ENCODE assay signal across 1 cellular context in the genomic region with DNA sequence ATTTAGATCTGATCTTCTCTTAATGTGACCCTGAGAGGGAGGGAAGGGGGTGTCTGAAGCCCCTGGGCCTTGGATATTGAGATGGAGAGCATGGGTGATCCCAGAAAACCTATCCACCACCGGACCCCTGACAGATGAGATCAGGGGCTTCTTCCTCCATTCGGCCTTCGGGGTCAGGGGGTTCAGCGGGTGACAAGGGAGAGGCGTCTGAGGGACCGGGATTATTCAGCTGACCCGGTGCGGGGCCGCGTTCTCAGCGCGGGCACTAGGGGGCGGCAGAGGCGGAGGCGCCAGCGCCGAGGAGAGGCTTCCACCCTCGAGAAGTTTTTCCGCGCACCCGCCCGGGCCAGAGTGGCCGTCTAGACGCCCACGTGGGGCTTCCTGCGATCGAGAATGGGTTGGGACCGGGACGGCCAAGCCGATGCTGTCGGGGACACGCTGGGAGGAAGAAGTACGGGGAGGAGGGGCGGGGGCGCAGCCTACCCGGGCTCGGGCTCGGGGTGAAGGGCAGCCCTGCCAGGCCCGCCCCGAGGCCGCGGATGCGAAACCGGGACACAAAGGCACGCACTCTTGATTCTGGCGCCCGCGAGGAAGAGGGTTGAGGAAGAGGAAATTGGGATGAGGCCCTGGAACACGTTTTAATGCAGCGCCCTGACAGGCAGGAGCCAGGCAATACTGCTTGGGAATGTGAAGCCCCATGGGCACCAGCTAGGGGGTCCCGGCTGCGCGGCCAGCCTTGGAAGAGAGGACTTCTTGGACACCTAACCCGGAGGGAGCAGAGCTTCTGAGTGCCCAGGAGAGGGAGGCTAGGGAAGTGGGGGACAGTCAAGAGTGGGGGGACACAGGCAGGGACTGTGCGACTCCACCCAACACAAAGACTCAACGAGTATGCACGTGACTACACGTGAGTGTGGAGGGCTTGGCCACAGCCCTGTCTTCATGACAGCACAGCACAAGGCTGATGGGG.
TF ChIP-seq lines count a peak whose summit lies in the region.

No MANE protein-coding gene starts in this region.

TF ChIP-seq in HEK293, 187 proteins besides CTCF, POLR2A, EP300 and RAD21 (continued from another document and continues in another):
- TF ChIP-seq, protein P1, sequence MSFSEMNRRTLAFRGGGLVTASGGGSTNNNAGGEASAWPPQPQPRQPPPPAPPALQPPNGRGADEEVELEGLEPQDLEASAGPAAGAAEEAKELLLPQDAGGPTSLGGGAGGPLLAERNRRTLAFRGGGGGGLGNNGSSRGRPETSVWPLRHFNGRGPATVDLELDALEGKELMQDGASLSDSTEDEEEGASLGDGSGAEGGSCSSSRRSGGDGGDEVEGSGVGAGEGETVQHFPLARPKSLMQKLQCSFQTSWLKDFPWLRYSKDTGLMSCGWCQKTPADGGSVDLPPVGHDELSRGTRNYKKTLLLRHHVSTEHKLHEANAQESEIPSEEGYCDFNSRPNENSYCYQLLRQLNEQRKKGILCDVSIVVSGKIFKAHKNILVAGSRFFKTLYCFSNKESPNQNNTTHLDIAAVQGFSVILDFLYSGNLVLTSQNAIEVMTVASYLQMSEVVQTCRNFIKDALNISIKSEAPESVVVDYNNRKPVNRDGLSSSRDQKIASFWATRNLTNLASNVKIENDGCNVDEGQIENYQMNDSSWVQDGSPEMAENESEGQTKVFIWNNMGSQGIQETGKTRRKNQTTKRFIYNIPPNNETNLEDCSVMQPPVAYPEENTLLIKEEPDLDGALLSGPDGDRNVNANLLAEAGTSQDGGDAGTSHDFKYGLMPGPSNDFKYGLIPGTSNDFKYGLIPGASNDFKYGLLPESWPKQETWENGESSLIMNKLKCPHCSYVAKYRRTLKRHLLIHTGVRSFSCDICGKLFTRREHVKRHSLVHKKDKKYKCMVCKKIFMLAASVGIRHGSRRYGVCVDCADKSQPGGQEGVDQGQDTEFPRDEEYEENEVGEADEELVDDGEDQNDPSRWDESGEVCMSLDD (tag by site-specific recombination; IDR thresholded peaks at IDR 0.05), result peak; percentile 72
- 0 out of 2 replicates have a peak, but pooled peaks have one; percentile 29 for TF ChIP-seq ZSCAN30 (tag by site-specific recombination; IDR thresholded peaks at IDR 0.05)
- TF ChIP-seq, protein P2, sequence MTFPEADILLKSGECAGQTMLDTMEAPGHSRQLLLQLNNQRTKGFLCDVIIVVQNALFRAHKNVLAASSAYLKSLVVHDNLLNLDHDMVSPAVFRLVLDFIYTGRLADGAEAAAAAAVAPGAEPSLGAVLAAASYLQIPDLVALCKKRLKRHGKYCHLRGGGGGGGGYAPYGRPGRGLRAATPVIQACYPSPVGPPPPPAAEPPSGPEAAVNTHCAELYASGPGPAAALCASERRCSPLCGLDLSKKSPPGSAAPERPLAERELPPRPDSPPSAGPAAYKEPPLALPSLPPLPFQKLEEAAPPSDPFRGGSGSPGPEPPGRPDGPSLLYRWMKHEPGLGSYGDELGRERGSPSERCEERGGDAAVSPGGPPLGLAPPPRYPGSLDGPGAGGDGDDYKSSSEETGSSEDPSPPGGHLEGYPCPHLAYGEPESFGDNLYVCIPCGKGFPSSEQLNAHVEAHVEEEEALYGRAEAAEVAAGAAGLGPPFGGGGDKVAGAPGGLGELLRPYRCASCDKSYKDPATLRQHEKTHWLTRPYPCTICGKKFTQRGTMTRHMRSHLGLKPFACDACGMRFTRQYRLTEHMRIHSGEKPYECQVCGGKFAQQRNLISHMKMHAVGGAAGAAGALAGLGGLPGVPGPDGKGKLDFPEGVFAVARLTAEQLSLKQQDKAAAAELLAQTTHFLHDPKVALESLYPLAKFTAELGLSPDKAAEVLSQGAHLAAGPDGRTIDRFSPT (tag by site-specific recombination; IDR thresholded peaks at IDR 0.05), result peak; percentile 60; the same call in 1 of the 2 replicates
- TF ChIP-seq ZNF274 (IDR thresholded peaks at IDR 0.05; ENCODE audit: low read length), result no peak
- no peak for TF ChIP-seq ZNF274 (tag by site-specific recombination; IDR thresholded peaks at IDR 0.05; ENCODE audit: borderline replicate concordance)
- TF ChIP-seq WT1 (tag by site-specific recombination; IDR thresholded peaks at IDR 0.05), result peak; percentile 28
- no peak for TF ChIP-seq TCF7L2 (IDR thresholded peaks at IDR 0.05; ENCODE audit: borderline replicate concordance, low read depth, low read length)
- TF ChIP-seq KLF8 (tag by site-specific recombination; IDR thresholded peaks at IDR 0.05), result peak; percentile 51; the same call in 1 of the 2 replicates
- peak; percentile 49 for TF ChIP-seq ZNF654 (tag by site-specific recombination; IDR thresholded peaks at IDR 0.05; ENCODE audit: low read depth)
- TF ChIP-seq, protein P3, sequence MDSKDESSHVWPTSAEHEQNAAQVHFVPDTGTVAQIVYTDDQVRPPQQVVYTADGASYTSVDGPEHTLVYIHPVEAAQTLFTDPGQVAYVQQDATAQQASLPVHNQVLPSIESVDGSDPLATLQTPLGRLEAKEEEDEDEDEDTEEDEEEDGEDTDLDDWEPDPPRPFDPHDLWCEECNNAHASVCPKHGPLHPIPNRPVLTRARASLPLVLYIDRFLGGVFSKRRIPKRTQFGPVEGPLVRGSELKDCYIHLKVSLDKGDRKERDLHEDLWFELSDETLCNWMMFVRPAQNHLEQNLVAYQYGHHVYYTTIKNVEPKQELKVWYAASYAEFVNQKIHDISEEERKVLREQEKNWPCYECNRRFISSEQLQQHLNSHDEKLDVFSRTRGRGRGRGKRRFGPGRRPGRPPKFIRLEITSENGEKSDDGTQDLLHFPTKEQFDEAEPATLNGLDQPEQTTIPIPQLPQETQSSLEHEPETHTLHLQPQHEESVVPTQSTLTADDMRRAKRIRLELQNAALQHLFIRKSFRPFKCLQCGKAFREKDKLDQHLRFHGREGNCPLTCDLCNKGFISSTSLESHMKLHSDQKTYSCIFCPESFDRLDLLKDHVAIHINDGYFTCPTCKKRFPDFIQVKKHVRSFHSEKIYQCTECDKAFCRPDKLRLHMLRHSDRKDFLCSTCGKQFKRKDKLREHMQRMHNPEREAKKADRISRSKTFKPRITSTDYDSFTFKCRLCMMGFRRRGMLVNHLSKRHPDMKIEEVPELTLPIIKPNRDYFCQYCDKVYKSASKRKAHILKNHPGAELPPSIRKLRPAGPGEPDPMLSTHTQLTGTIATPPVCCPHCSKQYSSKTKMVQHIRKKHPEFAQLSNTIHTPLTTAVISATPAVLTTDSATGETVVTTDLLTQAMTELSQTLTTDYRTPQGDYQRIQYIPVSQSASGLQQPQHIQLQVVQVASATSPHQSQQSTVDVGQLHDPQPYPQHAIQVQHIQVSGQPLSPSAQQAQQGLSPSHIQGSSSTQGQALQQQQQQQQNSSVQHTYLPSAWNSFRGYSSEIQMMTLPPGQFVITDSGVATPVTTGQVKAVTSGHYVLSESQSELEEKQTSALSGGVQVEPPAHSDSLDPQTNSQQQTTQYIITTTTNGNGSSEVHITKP (tag by site-specific recombination; IDR thresholded peaks at IDR 0.05), result peak; percentile 61
- TF ChIP-seq ZXDB (tag by site-specific recombination; IDR thresholded peaks at IDR 0.05), result peak; percentile 74
- TF ChIP-seq, protein P4, sequence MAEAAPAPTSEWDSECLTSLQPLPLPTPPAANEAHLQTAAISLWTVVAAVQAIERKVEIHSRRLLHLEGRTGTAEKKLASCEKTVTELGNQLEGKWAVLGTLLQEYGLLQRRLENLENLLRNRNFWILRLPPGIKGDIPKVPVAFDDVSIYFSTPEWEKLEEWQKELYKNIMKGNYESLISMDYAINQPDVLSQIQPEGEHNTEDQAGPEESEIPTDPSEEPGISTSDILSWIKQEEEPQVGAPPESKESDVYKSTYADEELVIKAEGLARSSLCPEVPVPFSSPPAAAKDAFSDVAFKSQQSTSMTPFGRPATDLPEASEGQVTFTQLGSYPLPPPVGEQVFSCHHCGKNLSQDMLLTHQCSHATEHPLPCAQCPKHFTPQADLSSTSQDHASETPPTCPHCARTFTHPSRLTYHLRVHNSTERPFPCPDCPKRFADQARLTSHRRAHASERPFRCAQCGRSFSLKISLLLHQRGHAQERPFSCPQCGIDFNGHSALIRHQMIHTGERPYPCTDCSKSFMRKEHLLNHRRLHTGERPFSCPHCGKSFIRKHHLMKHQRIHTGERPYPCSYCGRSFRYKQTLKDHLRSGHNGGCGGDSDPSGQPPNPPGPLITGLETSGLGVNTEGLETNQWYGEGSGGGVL (tag by site-specific recombination; IDR thresholded peaks at IDR 0.05), result peak; percentile 76
- no peak for TF ChIP-seq ZNF221 (tag by site-specific recombination; IDR thresholded peaks at IDR 0.05; ENCODE audit: borderline replicate concordance)
- TF ChIP-seq SP2 (tag by site-specific recombination; IDR thresholded peaks at IDR 0.05), result peak; percentile 61
- TF ChIP-seq ZNF23 (tag by site-specific recombination; IDR thresholded peaks at IDR 0.05; ENCODE audit: borderline replicate concordance), result no peak
- peak; percentile 84; the same call in 1 of the 2 replicates for TF ChIP-seq ZNF561 (tag by site-specific recombination; IDR thresholded peaks at IDR 0.05; ENCODE audit: borderline replicate concordance)
- TF ChIP-seq, protein P5, sequence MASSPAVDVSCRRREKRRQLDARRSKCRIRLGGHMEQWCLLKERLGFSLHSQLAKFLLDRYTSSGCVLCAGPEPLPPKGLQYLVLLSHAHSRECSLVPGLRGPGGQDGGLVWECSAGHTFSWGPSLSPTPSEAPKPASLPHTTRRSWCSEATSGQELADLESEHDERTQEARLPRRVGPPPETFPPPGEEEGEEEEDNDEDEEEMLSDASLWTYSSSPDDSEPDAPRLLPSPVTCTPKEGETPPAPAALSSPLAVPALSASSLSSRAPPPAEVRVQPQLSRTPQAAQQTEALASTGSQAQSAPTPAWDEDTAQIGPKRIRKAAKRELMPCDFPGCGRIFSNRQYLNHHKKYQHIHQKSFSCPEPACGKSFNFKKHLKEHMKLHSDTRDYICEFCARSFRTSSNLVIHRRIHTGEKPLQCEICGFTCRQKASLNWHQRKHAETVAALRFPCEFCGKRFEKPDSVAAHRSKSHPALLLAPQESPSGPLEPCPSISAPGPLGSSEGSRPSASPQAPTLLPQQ (tag by site-specific recombination; IDR thresholded peaks at IDR 0.05), result peak; percentile 62; the same call in 1 of the 2 replicates
- TF ChIP-seq ZNF174 (tag by site-specific recombination; IDR thresholded peaks at IDR 0.05), result no peak
- peak; percentile 82 for TF ChIP-seq EGR2 (tag by site-specific recombination; IDR thresholded peaks at IDR 0.05; ENCODE audit: low read depth)
- TF ChIP-seq ZEB2 (tag by site-specific recombination; IDR thresholded peaks at IDR 0.05), result peak; percentile 38; the same call in 1 of the 2 replicates
- peak; percentile 46; the same call in 1 of the 2 replicates for TF ChIP-seq ZBTB20 (tag by site-specific recombination; IDR thresholded peaks at IDR 0.05)
- 0 out of 2 replicates have a peak, but pooled peaks have one; percentile 49 for TF ChIP-seq ZNF391 (tag by site-specific recombination; IDR thresholded peaks at IDR 0.05; ENCODE audit: borderline replicate concordance, low read depth)
- TF ChIP-seq ZBTB8A (tag by site-specific recombination; IDR thresholded peaks at IDR 0.05), result peak; percentile 61
- peak; percentile 35; the same call in 1 of the 2 replicates for TF ChIP-seq GLIS2 (tag by site-specific recombination; IDR thresholded peaks at IDR 0.05)
- TF ChIP-seq, protein P6, sequence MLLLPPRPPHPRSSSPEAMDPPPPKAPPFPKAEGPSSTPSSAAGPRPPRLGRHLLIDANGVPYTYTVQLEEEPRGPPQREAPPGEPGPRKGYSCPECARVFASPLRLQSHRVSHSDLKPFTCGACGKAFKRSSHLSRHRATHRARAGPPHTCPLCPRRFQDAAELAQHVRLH (tag by site-specific recombination; IDR thresholded peaks at IDR 0.05), result 0 out of 2 replicates have a peak, but pooled peaks have one; percentile 12
- 0 out of 2 replicates have a peak, but pooled peaks have one; percentile 17 for TF ChIP-seq ZNF610 (tag by site-specific recombination; IDR thresholded peaks at IDR 0.05; ENCODE audit: borderline replicate concordance)
- no peak for TF ChIP-seq ZNF24 (tag by site-specific recombination; IDR thresholded peaks at IDR 0.05)
- TF ChIP-seq SP3 (tag by site-specific recombination; IDR thresholded peaks at IDR 0.05), result peak; percentile 43; the same call in 1 of the 2 replicates
- TF ChIP-seq ZNF830 (tag by site-specific recombination; IDR thresholded peaks at IDR 0.05; ENCODE audit: low read depth), result no peak
- TF ChIP-seq, protein P7, sequence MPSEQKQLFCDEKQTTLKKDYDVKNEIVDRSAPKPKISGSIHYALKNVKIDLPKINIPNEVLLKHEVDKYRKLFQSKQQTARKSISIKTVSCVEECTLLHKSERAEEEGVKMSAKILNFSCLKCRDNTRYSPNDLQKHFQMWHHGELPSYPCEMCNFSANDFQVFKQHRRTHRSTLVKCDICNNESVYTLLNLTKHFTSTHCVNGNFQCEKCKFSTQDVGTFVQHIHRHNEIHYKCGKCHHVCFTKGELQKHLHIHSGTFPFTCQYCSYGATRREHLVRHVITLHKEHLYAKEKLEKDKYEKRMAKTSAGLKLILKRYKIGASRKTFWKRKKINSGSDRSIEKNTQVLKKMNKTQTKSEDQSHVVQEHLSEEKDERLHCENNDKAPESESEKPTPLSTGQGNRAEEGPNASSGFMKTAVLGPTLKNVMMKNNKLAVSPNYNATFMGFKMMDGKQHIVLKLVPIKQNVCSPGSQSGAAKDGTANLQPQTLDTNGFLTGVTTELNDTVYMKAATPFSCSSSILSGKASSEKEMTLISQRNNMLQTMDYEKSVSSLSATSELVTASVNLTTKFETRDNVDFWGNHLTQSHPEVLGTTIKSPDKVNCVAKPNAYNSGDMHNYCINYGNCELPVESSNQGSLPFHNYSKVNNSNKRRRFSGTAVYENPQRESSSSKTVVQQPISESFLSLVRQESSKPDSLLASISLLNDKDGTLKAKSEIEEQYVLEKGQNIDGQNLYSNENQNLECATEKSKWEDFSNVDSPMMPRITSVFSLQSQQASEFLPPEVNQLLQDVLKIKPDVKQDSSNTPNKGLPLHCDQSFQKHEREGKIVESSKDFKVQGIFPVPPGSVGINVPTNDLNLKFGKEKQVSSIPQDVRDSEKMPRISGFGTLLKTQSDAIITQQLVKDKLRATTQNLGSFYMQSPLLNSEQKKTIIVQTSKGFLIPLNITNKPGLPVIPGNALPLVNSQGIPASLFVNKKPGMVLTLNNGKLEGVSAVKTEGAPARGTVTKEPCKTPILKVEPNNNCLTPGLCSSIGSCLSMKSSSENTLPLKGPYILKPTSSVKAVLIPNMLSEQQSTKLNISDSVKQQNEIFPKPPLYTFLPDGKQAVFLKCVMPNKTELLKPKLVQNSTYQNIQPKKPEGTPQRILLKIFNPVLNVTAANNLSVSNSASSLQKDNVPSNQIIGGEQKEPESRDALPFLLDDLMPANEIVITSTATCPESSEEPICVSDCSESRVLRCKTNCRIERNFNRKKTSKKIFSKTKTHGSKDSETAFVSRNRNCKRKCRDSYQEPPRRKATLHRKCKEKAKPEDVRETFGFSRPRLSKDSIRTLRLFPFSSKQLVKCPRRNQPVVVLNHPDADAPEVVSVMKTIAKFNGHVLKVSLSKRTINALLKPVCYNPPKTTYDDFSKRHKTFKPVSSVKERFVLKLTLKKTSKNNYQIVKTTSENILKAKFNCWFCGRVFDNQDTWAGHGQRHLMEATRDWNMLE (tag by site-specific recombination; conservative IDR thresholded peaks at IDR 0.05; ENCODE audit: low read depth), result 0 out of 2 replicates have a peak, but pooled peaks have one; percentile 9
- no peak for TF ChIP-seq ZNF214 (tag by site-specific recombination; IDR thresholded peaks at IDR 0.05; ENCODE audit: borderline replicate concordance)
- TF ChIP-seq, protein P8, sequence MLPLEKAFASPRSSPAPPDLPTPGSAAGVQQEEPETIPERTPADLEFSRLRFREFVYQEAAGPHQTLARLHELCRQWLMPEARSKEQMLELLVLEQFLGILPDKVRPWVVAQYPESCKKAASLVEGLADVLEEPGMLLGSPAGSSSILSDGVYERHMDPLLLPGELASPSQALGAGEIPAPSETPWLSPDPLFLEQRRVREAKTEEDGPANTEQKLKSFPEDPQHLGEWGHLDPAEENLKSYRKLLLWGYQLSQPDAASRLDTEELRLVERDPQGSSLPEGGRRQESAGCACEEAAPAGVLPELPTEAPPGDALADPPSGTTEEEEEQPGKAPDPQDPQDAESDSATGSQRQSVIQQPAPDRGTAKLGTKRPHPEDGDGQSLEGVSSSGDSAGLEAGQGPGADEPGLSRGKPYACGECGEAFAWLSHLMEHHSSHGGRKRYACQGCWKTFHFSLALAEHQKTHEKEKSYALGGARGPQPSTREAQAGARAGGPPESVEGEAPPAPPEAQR (tag by site-specific recombination; IDR thresholded peaks at IDR 0.05), result no peak
